In the genomic region with DNA sequence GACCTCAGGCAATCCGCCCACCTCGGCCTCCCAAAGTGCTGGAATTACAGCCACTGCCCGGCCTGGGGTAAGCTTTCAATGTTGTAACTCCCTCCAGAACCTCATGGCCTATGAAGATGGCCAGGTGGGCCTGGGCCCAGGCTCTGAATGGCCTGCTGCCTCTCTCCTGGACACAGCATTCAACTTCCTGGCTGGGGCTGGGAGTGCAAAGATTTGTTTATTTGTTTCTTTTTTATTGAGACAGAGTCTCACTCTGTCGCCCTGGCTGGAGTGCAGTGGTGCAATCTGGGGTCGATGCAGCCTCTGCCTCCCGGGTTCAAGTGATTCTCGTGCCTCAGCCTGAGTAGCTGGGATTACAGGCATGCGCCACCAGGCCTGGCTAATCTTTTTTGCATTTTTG, we compare ENCODE assay signal across 1 cellular context.
TF ChIP-seq lines count a peak whose summit lies in the region.

No MANE protein-coding gene starts in this region.

TF ChIP-seq in GM23338, 12 proteins besides CTCF, POLR2A, EP300 and RAD21:
- TF ChIP-seq NANOG (IDR thresholded peaks at IDR 0.05; ENCODE audit: borderline replicate concordance) (no peak), ZNF114 (CRISPR knock-in tag; IDR thresholded peaks at IDR 0.05) (no peak), EZH2 (IDR thresholded peaks at IDR 0.05; ENCODE audit: low read depth, unreplicated experiment) (no peak), STAT1 (IDR thresholded peaks at IDR 0.05; ENCODE audit: unreplicated experiment) (no peak), JUNB (IDR thresholded peaks at IDR 0.05; ENCODE audit: unreplicated experiment) (no peak), EZH2phosphoT487 (IDR thresholded peaks at IDR 0.05; ENCODE audit: unreplicated experiment) (no peak), POLR2AphosphoS5 (IDR thresholded peaks at IDR 0.05; ENCODE audit: low read depth) (no peak), ZNF331 (CRISPR knock-in tag; IDR thresholded peaks at IDR 0.05; ENCODE audit: low read depth) (no peak), CREB1 (CRISPR knock-in tag; IDR thresholded peaks at IDR 0.05; ENCODE audit: low read depth) (no peak)
- TF ChIP-seq, protein P1, sequence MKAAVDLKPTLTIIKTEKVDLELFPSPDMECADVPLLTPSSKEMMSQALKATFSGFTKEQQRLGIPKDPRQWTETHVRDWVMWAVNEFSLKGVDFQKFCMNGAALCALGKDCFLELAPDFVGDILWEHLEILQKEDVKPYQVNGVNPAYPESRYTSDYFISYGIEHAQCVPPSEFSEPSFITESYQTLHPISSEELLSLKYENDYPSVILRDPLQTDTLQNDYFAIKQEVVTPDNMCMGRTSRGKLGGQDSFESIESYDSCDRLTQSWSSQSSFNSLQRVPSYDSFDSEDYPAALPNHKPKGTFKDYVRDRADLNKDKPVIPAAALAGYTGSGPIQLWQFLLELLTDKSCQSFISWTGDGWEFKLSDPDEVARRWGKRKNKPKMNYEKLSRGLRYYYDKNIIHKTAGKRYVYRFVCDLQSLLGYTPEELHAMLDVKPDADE (IDR thresholded peaks at IDR 0.05), result no peak
- TF ChIP-seq, protein P2, sequence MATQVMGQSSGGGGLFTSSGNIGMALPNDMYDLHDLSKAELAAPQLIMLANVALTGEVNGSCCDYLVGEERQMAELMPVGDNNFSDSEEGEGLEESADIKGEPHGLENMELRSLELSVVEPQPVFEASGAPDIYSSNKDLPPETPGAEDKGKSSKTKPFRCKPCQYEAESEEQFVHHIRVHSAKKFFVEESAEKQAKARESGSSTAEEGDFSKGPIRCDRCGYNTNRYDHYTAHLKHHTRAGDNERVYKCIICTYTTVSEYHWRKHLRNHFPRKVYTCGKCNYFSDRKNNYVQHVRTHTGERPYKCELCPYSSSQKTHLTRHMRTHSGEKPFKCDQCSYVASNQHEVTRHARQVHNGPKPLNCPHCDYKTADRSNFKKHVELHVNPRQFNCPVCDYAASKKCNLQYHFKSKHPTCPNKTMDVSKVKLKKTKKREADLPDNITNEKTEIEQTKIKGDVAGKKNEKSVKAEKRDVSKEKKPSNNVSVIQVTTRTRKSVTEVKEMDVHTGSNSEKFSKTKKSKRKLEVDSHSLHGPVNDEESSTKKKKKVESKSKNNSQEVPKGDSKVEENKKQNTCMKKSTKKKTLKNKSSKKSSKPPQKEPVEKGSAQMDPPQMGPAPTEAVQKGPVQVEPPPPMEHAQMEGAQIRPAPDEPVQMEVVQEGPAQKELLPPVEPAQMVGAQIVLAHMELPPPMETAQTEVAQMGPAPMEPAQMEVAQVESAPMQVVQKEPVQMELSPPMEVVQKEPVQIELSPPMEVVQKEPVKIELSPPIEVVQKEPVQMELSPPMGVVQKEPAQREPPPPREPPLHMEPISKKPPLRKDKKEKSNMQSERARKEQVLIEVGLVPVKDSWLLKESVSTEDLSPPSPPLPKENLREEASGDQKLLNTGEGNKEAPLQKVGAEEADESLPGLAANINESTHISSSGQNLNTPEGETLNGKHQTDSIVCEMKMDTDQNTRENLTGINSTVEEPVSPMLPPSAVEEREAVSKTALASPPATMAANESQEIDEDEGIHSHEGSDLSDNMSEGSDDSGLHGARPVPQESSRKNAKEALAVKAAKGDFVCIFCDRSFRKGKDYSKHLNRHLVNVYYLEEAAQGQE (IDR thresholded peaks at IDR 0.05; ENCODE audit: unreplicated experiment), result no peak
- TF ChIP-seq, protein P3, sequence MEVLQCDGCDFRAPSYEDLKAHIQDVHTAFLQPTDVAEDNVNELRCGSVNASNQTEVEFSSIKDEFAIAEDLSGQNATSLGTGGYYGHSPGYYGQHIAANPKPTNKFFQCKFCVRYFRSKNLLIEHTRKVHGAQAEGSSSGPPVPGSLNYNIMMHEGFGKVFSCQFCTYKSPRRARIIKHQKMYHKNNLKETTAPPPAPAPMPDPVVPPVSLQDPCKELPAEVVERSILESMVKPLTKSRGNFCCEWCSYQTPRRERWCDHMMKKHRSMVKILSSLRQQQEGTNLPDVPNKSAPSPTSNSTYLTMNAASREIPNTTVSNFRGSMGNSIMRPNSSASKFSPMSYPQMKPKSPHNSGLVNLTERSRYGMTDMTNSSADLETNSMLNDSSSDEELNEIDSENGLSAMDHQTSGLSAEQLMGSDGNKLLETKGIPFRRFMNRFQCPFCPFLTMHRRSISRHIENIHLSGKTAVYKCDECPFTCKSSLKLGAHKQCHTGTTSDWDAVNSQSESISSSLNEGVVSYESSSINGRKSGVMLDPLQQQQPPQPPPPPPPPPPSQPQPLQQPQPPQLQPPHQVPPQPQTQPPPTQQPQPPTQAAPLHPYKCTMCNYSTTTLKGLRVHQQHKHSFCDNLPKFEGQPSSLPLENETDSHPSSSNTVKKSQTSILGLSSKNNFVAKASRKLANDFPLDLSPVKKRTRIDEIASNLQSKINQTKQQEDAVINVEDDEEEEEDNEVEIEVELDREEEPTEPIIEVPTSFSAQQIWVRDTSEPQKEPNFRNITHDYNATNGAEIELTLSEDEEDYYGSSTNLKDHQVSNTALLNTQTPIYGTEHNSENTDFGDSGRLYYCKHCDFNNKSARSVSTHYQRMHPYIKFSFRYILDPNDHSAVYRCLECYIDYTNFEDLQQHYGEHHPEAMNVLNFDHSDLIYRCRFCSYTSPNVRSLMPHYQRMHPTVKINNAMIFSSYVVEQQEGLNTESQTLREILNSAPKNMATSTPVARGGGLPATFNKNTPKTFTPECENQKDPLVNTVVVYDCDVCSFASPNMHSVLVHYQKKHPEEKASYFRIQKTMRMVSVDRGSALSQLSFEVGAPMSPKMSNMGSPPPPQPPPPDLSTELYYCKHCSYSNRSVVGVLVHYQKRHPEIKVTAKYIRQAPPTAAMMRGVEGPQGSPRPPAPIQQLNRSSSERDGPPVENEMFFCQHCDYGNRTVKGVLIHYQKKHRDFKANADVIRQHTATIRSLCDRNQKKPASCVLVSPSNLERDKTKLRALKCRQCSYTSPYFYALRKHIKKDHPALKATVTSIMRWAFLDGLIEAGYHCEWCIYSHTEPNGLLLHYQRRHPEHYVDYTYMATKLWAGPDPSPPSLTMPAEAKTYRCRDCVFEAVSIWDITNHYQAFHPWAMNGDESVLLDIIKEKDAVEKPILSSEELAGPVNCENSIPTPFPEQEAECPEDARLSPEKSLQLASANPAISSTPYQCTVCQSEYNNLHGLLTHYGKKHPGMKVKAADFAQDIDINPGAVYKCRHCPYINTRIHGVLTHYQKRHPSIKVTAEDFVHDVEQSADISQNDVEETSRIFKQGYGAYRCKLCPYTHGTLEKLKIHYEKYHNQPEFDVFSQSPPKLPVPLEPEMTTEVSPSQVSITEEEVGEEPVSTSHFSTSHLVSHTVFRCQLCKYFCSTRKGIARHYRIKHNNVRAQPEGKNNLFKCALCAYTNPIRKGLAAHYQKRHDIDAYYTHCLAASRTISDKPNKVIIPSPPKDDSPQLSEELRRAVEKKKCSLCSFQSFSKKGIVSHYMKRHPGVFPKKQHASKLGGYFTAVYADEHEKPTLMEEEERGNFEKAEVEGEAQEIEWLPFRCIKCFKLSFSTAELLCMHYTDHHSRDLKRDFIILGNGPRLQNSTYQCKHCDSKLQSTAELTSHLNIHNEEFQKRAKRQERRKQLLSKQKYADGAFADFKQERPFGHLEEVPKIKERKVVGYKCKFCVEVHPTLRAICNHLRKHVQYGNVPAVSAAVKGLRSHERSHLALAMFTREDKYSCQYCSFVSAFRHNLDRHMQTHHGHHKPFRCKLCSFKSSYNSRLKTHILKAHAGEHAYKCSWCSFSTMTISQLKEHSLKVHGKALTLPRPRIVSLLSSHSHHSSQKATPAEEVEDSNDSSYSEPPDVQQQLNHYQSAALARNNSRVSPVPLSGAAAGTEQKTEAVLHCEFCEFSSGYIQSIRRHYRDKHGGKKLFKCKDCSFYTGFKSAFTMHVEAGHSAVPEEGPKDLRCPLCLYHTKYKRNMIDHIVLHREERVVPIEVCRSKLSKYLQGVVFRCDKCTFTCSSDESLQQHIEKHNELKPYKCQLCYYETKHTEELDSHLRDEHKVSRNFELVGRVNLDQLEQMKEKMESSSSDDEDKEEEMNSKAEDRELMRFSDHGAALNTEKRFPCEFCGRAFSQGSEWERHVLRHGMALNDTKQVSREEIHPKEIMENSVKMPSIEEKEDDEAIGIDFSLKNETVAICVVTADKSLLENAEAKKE (CRISPR knock-in tag; IDR thresholded peaks at IDR 0.05), result no peak
TF ChIP-seq in GM23338: peak in this region for 0.
